Comparison of ENCODE assay signal across 8 cellular contexts in genomic region chrX:275476-275966, GRCh38. TPM values are rescaled to one million over a fixed set of nuclear protein-coding genes. Genes with fewer than 3 reads are reported as not detected.
DNase-seq lines count a peak whose midpoint lies in the region; ATAC-seq and FAIRE-seq lines count a peak whose summit lies in the region.

No MANE protein-coding gene starts in this region.

- H3K4me1 ChIP-seq in trophoblast cell (ENCODE audit: control insufficient read depth in 1 of 2, insufficient read depth in 2 of 2, low read length in 2 of 2): peaks cover 11 to 24% of the 10 kb centered on the region in 2 experiments

- H3K9me3 ChIP-seq in trophoblast cell (ENCODE audit: insufficient read depth, low read depth, low read length): peaks cover 2% of the 10 kb centered on the region

- peak overlapping the region; percentile 32 for H3K18ac ChIP-seq in trophoblast cell (ENCODE audit: low read length)

- no peak overlapping the region for H3K27ac ChIP-seq in trophoblast cell (ENCODE audit: low read depth, low read length)

- H2BK12ac ChIP-seq in trophoblast cell (ENCODE audit: low read length): peak overlapping the region; percentile 20

- no peak overlapping the region for H3K9ac ChIP-seq in trophoblast cell (ENCODE audit: low read length)

- peak; percentile 25 for ATAC-seq in GM19397 (IDR thresholded peaks at IDR 0.05; ENCODE audit: unreplicated experiment)
- ATAC-seq in HG03460 (IDR thresholded peaks at IDR 0.05; ENCODE audit: unreplicated experiment): peak; percentile 13
- ATAC-seq in esophagus mucosa: peak; percentile 7
- no peak for ATAC-seq in GM18870 (IDR thresholded peaks at IDR 0.05; ENCODE audit: unreplicated experiment)

- H3K14ac ChIP-seq in trophoblast cell (ENCODE audit: low read length): peak overlapping the region; percentile 43

- H2BK5ac ChIP-seq in trophoblast cell (ENCODE audit: low read depth, low read length, poor library complexity): no peak overlapping the region

- peaks cover 22% of the 10 kb centered on the region for H3K79me1 ChIP-seq in trophoblast cell (ENCODE audit: low read length)

- peak overlapping the region; percentile 22 for H3K4ac ChIP-seq in trophoblast cell (ENCODE audit: low read depth, low read length)

- peak overlapping the region; percentile 89 for H3K4me2 ChIP-seq in trophoblast cell (ENCODE audit: low read length)

- H4K8ac ChIP-seq in trophoblast cell (ENCODE audit: low read depth, low read length): peak overlapping the region; percentile 37

- peak overlapping the region; percentile 50 for H4K91ac ChIP-seq in trophoblast cell (ENCODE audit: low read depth, low read length)

- H3K79me2 ChIP-seq in trophoblast cell (ENCODE audit: control insufficient read depth, insufficient read depth, low read length, poor library complexity): peaks cover 12% of the 10 kb centered on the region

- H3K27me3 ChIP-seq in trophoblast cell (ENCODE audit: insufficient read depth, low read length): no peaks in the 10 kb centered on the region

- no peaks in the 10 kb centered on the region for H3K36me3 ChIP-seq in trophoblast cell (ENCODE audit: control insufficient read depth in 1 of 2, insufficient read depth in 2 of 2, low read length in 2 of 2)

- H4K12ac ChIP-seq in trophoblast cell (ENCODE audit: low read depth, low read length): no peak overlapping the region

- H3K4me3 ChIP-seq in trophoblast cell (ENCODE audit: low read depth, low read length): no peak overlapping the region

- H3K23ac ChIP-seq in trophoblast cell (ENCODE audit: low read length): no peak overlapping the region

- peak overlapping the region; percentile 30 for H2AFZ ChIP-seq in trophoblast cell (ENCODE audit: insufficient read depth, low read length, poor library complexity)

- H2AK5ac ChIP-seq in trophoblast cell (ENCODE audit: low read length): no peak overlapping the region

- DNase-seq in trophoblast cell (no peak), frontal cortex (ENCODE audit: low spot score in 2 of 2) (no peak), CD1c-positive myeloid dendritic cell (ENCODE audit: extremely low spot score) (no peak), Kasumi-1 (lab: John Stamatoyannopoulos, UW) (no peak)

- peak overlapping the region; percentile 18 for H2BK120ac ChIP-seq in trophoblast cell (ENCODE audit: insufficient read depth, low read length, poor library complexity)

- FAIRE-seq in frontal cortex (lab: Jason Lieb, UNC): no peak

- WGBS in trophoblast cell (ENCODE audit: extremely low coverage, insufficient coverage, insufficient read length): no CpG with 5 or more reads among the region's 32 CpGs

RNA-seq across cellular contexts. Expression of gene PLCXD1, which starts 5.7 kb away (rescaled TPM):
- 17.8 TPM for total RNA-seq in esophagus mucosa
- polyA plus RNA-seq in trophoblast cell (2013): 50.3 and 51.6 TPM in 2 replicates
- total RNA-seq in frontal cortex: 14.7 TPM

RNA-seq across cellular contexts. Expression of gene GTPBP6, which starts 43.1 kb away (rescaled TPM):
- total RNA-seq in esophagus mucosa (35.3 TPM), frontal cortex (23.6 TPM)
- polyA plus RNA-seq in trophoblast cell (2013): 30.2 and 30.6 TPM in 2 replicates
